ENCODE assay signal across 23 cellular contexts in genomic region chr10:67925449-67926005, GRCh38. TPM values are rescaled to one million over a fixed set of nuclear protein-coding genes. Genes with fewer than 3 reads are reported as not detected.
A peak's percentile ranks its signal among the peaks of the same experiment; 100 is the strongest.
DNase-seq lines count a peak whose midpoint lies in the region; ATAC-seq and TF ChIP-seq lines count a peak whose summit lies in the region.
"Had no signal": no experiment of that assay in that cellular context is flagged by ENCODE, and none has a peak within 500 bp of the region (broad histone marks: within the 10 kb centered on the region; RNA-seq: fewer than 3 reads in every experiment).

No MANE protein-coding gene starts in this region.

- no peaks in the 10 kb centered on the region for H3K4me1 Mint-ChIP-seq in activated T-helper 17 cell treated with anti-CD3 and anti-CD28 coated beads, Interleukin-2, amount 50 U/mL, for 72 hours
- H3K4me1 Mint-ChIP-seq: activated CD4-positive, alpha-beta T cell treated with anti-CD3 and anti-CD28 coated beads, Interleukin-2, amount 10 ng/mL, durations not matched to agents 7 days and 5 days; activated naive CD8-positive, alpha-beta T cell treated with anti-CD3 and anti-CD28 coated beads for 36 hours had no signal

- TF ChIP-seq CTCF in AG04449 (IDR thresholded peaks at IDR 0.05; ENCODE audit: insufficient read depth, low read length, missing control alignments) (no peak), fibroblast of the aortic adventitia (IDR thresholded peaks at IDR 0.05; ENCODE audit: insufficient read depth, low read length) (no peak), hepatocyte (IDR thresholded peaks at IDR 0.05; ENCODE audit: poor library complexity) (no peak), ovary (IDR thresholded peaks at IDR 0.05) (no peak)

- no peaks in the 10 kb centered on the region for H3K4me1 ChIP-seq in hepatocyte (ENCODE audit: insufficient read depth)
- no peaks in the 10 kb centered on the region for H3K4me1 ChIP-seq in ovary (ENCODE audit: insufficient read depth)
- H3K4me1 ChIP-seq: left ventricle myocardium inferior, uterus had no signal

- no peak overlapping the region for H3K4me3 ChIP-seq in AG04449 (ENCODE audit: low read depth, low read length)
- H3K4me3 ChIP-seq in fibroblast of the aortic adventitia (ENCODE audit: low read depth, low read length), result no peak overlapping the region
- no peak overlapping the region for H3K4me3 ChIP-seq in hepatocyte
- H3K4me3 ChIP-seq in ovary, result no peak overlapping the region
- H3K4me3 ChIP-seq: left ventricle myocardium inferior, PC-9, uterus had no signal

- H3K27me3 Mint-ChIP-seq in activated T-helper 17 cell treated with anti-CD3 and anti-CD28 coated beads, Interleukin-2, amount 50 U/mL, for 72 hours, result no peaks in the 10 kb centered on the region
- H3K27me3 Mint-ChIP-seq: activated CD4-positive, alpha-beta T cell treated with anti-CD3 and anti-CD28 coated beads, Interleukin-2, amount 10 ng/mL, durations not matched to agents 7 days and 5 days; activated naive CD8-positive, alpha-beta T cell treated with anti-CD3 and anti-CD28 coated beads for 36 hours had no signal

- H3K27me3 ChIP-seq in hepatocyte, result no peaks in the 10 kb centered on the region
- H3K27me3 ChIP-seq in ovary, result no peaks in the 10 kb centered on the region
- H3K27me3 ChIP-seq: uterus had no signal

- H2AFZ ChIP-seq in hepatocyte, result no peak overlapping the region
- H2AFZ ChIP-seq: PC-9 had no signal

- H3K27ac Mint-ChIP-seq in activated T-helper 17 cell treated with anti-CD3 and anti-CD28 coated beads, Interleukin-2, amount 50 U/mL, for 72 hours, result peak overlapping the region; percentile 41
- H3K27ac Mint-ChIP-seq: activated CD4-positive, alpha-beta T cell treated with anti-CD3 and anti-CD28 coated beads, Interleukin-2, amount 10 ng/mL, durations not matched to agents 7 days and 5 days; activated naive CD8-positive, alpha-beta T cell treated with anti-CD3 and anti-CD28 coated beads for 36 hours had no signal

- no peaks in the 10 kb centered on the region for H3K79me2 ChIP-seq in hepatocyte

- CTCF ChIA-PET in AG04449 (lab: Yijun Ruan, JAX), result interaction anchor here (0.6 kb wide), 2 partner anchors 8 to 305 kb away, joined by 3 read pairs; no protein-coding TSS in a partner anchor

- POLR2A ChIA-PET in AG04449 (lab: Yijun Ruan, JAX), result no interaction called here

- H3K9me3 ChIP-seq in hepatocyte (ENCODE audit: low read depth) (no peaks in the 10 kb centered on the region), ovary (no peaks in the 10 kb centered on the region)
- H3K9me3 ChIP-seq: left ventricle myocardium inferior, uterus had no signal

- DNase-seq in AG04449 (ENCODE audit: low read depth, low spot score), result peak; percentile 77
- DNase-seq in GM03348 (ENCODE audit: low spot score), result peak; percentile 43
- peak; percentile 40 for DNase-seq in fibroblast of the aortic adventitia (ENCODE audit: low read depth)
- DNase-seq in hepatocyte (ENCODE audit: low spot score), result no peak
- no peak for DNase-seq in ovary
- DNase-seq in posterior cingulate gyrus, result no peak
- DNase-seq in NCI-H187 (lab: John Stamatoyannopoulos, UW), result no peak
- DNase-seq: activated CD4-positive, alpha-beta T cell treated with anti-CD3 and anti-CD28 coated beads, Interleukin-2, amount 10 ng/mL, durations not matched to agents 7 days and 5 days; activated naive CD8-positive, alpha-beta T cell treated with anti-CD3 and anti-CD28 coated beads for 36 hours; caudate nucleus; effector CD8-positive, alpha-beta T cell; H7; Kasumi-1; left ventricle myocardium inferior; NCI-H1417 treated with DMSO at 0.1 percent for 48 hours; NCI-H2171 treated with DMSO at 0.1 percent for 48 hours; NCI-H82; occipital lobe; PC-9; stimulated activated CD4-positive, alpha-beta T cell treated with anti-CD3 and anti-CD28 coated beads, Interleukin-1b, Interleukin-23, amount 100 ng/mL, for 48 hours; uterus had no signal

- intact Hi-C loops in ovary (cut with DNase I), result no loop called here
- intact Hi-C loops in posterior cingulate gyrus (cut with DNase I), result no loop called here

- no peaks in the 10 kb centered on the region for H3K9me3 Mint-ChIP-seq in activated T-helper 17 cell treated with anti-CD3 and anti-CD28 coated beads, Interleukin-2, amount 50 U/mL, for 72 hours
- H3K9me3 Mint-ChIP-seq: activated CD4-positive, alpha-beta T cell treated with anti-CD3 and anti-CD28 coated beads, Interleukin-2, amount 10 ng/mL, durations not matched to agents 7 days and 5 days; activated naive CD8-positive, alpha-beta T cell treated with anti-CD3 and anti-CD28 coated beads for 36 hours had no signal

- no peak for ATAC-seq in activated T-helper 17 cell treated with anti-CD3 and anti-CD28 coated beads, Interleukin-2, amount 50 U/mL, for 72 hours (replicated peaks)
- ATAC-seq: sciatic nerve had no signal

- no peak for TF ChIP-seq POLR2A in ovary (IDR thresholded peaks at IDR 0.05)

- no peaks in the 10 kb centered on the region for H4K20me1 ChIP-seq in hepatocyte (ENCODE audit: insufficient read depth, poor library complexity, severe bottlenecking)

- WGBS in hepatocyte (ENCODE audit: low lambda C conversion rate, missing lambda C conversion rate), result 93% methylated on average over 1 of the region's 1 CpG
- 75 to 88% (median 88%) methylated on average over 1 of the region's 1 CpG for WGBS in ovary, 3 donors

- H3K9me2 ChIP-seq in hepatocyte (replicated peaks; ENCODE audit: insufficient read depth), result no peaks in the 10 kb centered on the region

- no peak overlapping the region for H3K4me2 ChIP-seq in hepatocyte
- H3K4me2 ChIP-seq: PC-9 had no signal

- TF ChIP-seq EP300 in ovary (IDR thresholded peaks at IDR 0.05), result no peak

- peaks cover 79% of the 10 kb centered on the region for H3K36me3 Mint-ChIP-seq in activated T-helper 17 cell treated with anti-CD3 and anti-CD28 coated beads, Interleukin-2, amount 50 U/mL, for 72 hours (ENCODE audit: low read depth)

- H3K27ac ChIP-seq in hepatocyte (no peak overlapping the region), ovary (no peak overlapping the region)
- H3K27ac ChIP-seq: left ventricle myocardium inferior, PC-9, uterus had no signal

- H3K36me3 ChIP-seq in hepatocyte (replicated peaks; ENCODE audit: insufficient read depth, low read depth) (no peaks in the 10 kb centered on the region), ovary (no peaks in the 10 kb centered on the region)
- H3K36me3 ChIP-seq: uterus had no signal

- no peak overlapping the region for H3K4me3 Mint-ChIP-seq in activated T-helper 17 cell treated with anti-CD3 and anti-CD28 coated beads, Interleukin-2, amount 50 U/mL, for 72 hours
- H3K4me3 Mint-ChIP-seq: activated CD4-positive, alpha-beta T cell treated with anti-CD3 and anti-CD28 coated beads, Interleukin-2, amount 10 ng/mL, durations not matched to agents 7 days and 5 days; activated naive CD8-positive, alpha-beta T cell treated with anti-CD3 and anti-CD28 coated beads for 36 hours had no signal

RNA-seq across cellular contexts. Expression of gene SIRT1, which starts 41.1 kb away (rescaled TPM):
- 10 to 100 TPM; 24.0 to 30.7 TPM for total RNA-seq in activated T-helper 17 cell treated with anti-CD3 and anti-CD28 coated beads, Interleukin-2, amount 50 U/mL, for 72 hours
- total RNA-seq in fibroblast of the aortic adventitia (ENCODE audit: low replicate concordance) (19.4 and 20.4 TPM in 2 replicates), hepatocyte (21.2 and 24.3 TPM in 2 replicates), ovary (10 to 100 TPM; 21.5 to 38.5 (median 31.8) TPM)
- polyA plus RNA-seq in hepatocyte (7.8 and 14.7 TPM in 2 replicates), ovary (10 to 100 TPM; 25.8 to 26.0 TPM)

Comparison
In these comparisons a context has a peak if more than half of its experiments do, and no peak if none do; other contexts are left out.
1. DNase-seq: peak in AG04449 (single experiment), GM03348 (single experiment) and fibroblast of the aortic adventitia (single experiment); none in hepatocyte (single experiment), ovary (0 of 5), posterior cingulate gyrus (0 of 10) and NCI-H187 (0 of 2).